1 cellular context compared by ENCODE assay signal in genomic region chr10:132634947-132635271, GRCh38.
TF ChIP-seq lines count a peak whose summit lies in the region.

No MANE protein-coding gene starts in this region.

TF ChIP-seq in WTC11, 78 proteins besides CTCF, POLR2A, EP300 and RAD21 (continued from another document):
- TF ChIP-seq, protein P1, sequence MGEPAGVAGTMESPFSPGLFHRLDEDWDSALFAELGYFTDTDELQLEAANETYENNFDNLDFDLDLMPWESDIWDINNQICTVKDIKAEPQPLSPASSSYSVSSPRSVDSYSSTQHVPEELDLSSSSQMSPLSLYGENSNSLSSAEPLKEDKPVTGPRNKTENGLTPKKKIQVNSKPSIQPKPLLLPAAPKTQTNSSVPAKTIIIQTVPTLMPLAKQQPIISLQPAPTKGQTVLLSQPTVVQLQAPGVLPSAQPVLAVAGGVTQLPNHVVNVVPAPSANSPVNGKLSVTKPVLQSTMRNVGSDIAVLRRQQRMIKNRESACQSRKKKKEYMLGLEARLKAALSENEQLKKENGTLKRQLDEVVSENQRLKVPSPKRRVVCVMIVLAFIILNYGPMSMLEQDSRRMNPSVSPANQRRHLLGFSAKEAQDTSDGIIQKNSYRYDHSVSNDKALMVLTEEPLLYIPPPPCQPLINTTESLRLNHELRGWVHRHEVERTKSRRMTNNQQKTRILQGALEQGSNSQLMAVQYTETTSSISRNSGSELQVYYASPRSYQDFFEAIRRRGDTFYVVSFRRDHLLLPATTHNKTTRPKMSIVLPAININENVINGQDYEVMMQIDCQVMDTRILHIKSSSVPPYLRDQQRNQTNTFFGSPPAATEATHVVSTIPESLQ (CRISPR knock-in tag; IDR thresholded peaks at IDR 0.05) = no peak
- TF ChIP-seq ZNF416 (CRISPR knock-in tag; IDR thresholded peaks at IDR 0.05) (no peak), ZNF671 (CRISPR knock-in tag; IDR thresholded peaks at IDR 0.05) (no peak), HMGA2 (CRISPR knock-in tag; IDR thresholded peaks at IDR 0.05) (no peak), CREM (CRISPR knock-in tag; IDR thresholded peaks at IDR 0.05) (no peak), ZMAT4 (CRISPR knock-in tag; IDR thresholded peaks at IDR 0.05) (no peak)
